Comparison of ENCODE assay signal across 1 cellular context in the genomic region with DNA sequence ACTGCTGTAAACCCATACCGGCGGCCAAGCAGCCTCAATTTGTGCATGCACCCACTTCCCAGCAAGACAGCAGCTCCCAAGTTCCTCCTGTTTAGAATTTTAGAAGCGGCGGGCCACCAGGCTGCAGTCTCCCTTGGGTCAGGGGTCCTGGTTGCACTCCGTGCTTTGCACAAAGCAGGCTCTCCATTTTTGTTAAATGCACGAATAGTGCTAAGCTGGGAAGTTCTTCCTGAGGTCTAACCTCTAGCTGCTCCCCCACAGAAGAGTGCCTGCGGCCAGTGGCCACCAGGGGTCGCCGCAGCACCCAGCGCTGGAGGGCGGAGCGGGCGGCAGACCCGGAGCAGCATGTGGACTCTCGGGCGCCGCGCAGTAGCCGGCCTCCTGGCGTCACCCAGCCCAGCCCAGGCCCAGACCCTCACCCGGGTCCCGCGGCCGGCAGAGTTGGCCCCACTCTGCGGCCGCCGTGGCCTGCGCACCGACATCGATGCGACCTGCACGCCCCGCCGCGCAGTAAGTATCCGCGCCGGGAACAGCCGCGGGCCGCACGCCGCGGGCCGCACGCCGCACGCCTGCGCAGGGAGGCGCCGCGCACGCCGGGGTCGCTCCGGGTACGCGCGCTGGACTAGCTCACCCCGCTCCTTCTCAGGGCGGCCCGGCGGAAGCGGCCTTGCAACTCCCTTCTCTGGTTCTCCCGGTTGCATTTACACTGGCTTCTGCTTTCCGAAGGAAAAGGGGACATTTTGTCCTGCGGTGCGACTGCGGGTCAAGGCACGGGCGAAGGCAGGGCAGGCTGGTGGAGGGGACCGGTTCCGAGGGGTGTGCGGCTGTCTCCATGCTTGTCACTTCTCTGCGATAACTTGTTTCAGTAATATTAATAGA.
TF ChIP-seq lines count a peak whose summit lies in the region.

A gene (plus strand): TSS at position 315 of the 879 bp plus-strand sequence. CDS start 31 bp downstream, at position 346.

TF ChIP-seq in K562, 482 proteins besides CTCF, POLR2A, EP300 and RAD21 (continued from another document):
- TF ChIP-seq, protein P1, sequence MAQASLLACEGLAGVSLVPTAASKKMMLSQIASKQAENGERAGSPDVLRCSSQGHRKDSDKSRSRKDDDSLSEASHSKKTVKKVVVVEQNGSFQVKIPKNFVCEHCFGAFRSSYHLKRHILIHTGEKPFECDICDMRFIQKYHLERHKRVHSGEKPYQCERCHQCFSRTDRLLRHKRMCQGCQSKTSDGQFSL (CRISPR knock-in tag; IDR thresholded peaks at IDR 0.05), result peak; percentile 100
- TF ChIP-seq, protein P1 (tag; IDR thresholded peaks at IDR 0.05), result peak in 1 of 2 experiments; percentile 97; a peak in 2 of 4 replicates
- TF ChIP-seq STAG1 (CRISPR knock-in tag; IDR thresholded peaks at IDR 0.05; ENCODE audit: borderline replicate concordance) (peak; percentile 61; the same call in 1 of the 2 replicates), DIDO1 (tag; IDR thresholded peaks at IDR 0.05; ENCODE audit: low read depth) (no peak), CXXC5 (CRISPR knock-in tag; IDR thresholded peaks at IDR 0.05) (peak; percentile 89), GABPB1 (CRISPR knock-in tag; IDR thresholded peaks at IDR 0.05) (peak; percentile 49), CHD2 (IDR thresholded peaks at IDR 0.05; ENCODE audit: low read depth, low read length) (no peak), TAF1 (IDR thresholded peaks at IDR 0.05; ENCODE audit: control insufficient read depth, extremely low read depth, insufficient read depth, low read length, severe bottlenecking) (peak; percentile 27), EP400 (IDR thresholded peaks at IDR 0.05) (peak; percentile 63; the same call in 1 of the 2 replicates), RBM22 (IDR thresholded peaks at IDR 0.05; ENCODE audit: low read depth, low read length, poor library complexity, severe bottlenecking) (peak; percentile 33), POLR2AphosphoS5 (IDR thresholded peaks at IDR 0.05; ENCODE audit: control insufficient read depth, insufficient read depth, low read depth, low read length) (peak; percentile 29; the same call in 1 of the 2 replicates), FOXJ2 (tag; IDR thresholded peaks at IDR 0.05) (no peak), ETV6 (IDR thresholded peaks at IDR 0.05; ENCODE audit: borderline replicate concordance in 1 of 2, low read depth in 2 of 2, low read length in 1 of 2) (no peak; a peak in 1 of 4 replicates), ETV6 (CRISPR knock-in tag; IDR thresholded peaks at IDR 0.05; ENCODE audit: borderline replicate concordance) (peak; percentile 50; the same call in 1 of the 2 replicates), GABPA (tag; conservative IDR thresholded peaks at IDR 0.05; ENCODE audit: low read depth) (no peak), ETV1 (tag; conservative IDR thresholded peaks at IDR 0.05; ENCODE audit: low read depth) (no peak), FOXP1 (CRISPR knock-in tag; IDR thresholded peaks at IDR 0.05) (peak; percentile 50; the same call in 1 of the 2 replicates), CEBPG (CRISPR knock-in tag; IDR thresholded peaks at IDR 0.05) (no peak), CEBPG (tag; conservative IDR thresholded peaks at IDR 0.05 in 1 of 2, IDR thresholded peaks at IDR 0.05 in 1 of 2) (no peak), HNRNPLL (IDR thresholded peaks at IDR 0.05; ENCODE audit: low read depth, low read length, poor library complexity, severe bottlenecking) (peak; percentile 65), CHD4 (IDR thresholded peaks at IDR 0.05; ENCODE audit: insufficient read depth, insufficient replicate concordance, low read depth, low read length, poor library complexity, severe bottlenecking) (peak; percentile 97), ZNF174 (CRISPR knock-in tag; IDR thresholded peaks at IDR 0.05) (no peak), FOXA1 (IDR thresholded peaks at IDR 0.05; ENCODE audit: borderline replicate concordance) (no peak), RBM17 (IDR thresholded peaks at IDR 0.05; ENCODE audit: borderline replicate concordance, low read depth, low read length) (no peak), MAZ (CRISPR knock-in tag; conservative IDR thresholded peaks at IDR 0.05 in 1 of 2, IDR thresholded peaks at IDR 0.05 in 1 of 2) (peak; percentile 70 to 73), XRCC5 (IDR thresholded peaks at IDR 0.05; ENCODE audit: low read depth, low read length) (0 out of 2 replicates have a peak, but pooled peaks have one; percentile 61), PTBP1 (IDR thresholded peaks at IDR 0.05; ENCODE audit: low read depth, low read length) (peak; percentile 90), YY1 (IDR thresholded peaks at IDR 0.05; ENCODE audit: borderline replicate concordance in 1 of 3, control insufficient read depth in 1 of 3, extremely low read depth in 1 of 3, insufficient read depth in 3 of 3, insufficient read length in 1 of 3, insufficient replicate concordance in 2 of 3, low read depth in 1 of 3, low read length in 2 of 3) (peak in 2 of 3 experiments; percentile 43 to 46), STAT5A (IDR thresholded peaks at IDR 0.05; ENCODE audit: borderline replicate concordance, low read length) (peak; percentile 23; the same call in 1 of the 2 replicates), SREBF2 (CRISPR knock-in tag; IDR thresholded peaks at IDR 0.05) (no peak)
- TF ChIP-seq, protein P2, sequence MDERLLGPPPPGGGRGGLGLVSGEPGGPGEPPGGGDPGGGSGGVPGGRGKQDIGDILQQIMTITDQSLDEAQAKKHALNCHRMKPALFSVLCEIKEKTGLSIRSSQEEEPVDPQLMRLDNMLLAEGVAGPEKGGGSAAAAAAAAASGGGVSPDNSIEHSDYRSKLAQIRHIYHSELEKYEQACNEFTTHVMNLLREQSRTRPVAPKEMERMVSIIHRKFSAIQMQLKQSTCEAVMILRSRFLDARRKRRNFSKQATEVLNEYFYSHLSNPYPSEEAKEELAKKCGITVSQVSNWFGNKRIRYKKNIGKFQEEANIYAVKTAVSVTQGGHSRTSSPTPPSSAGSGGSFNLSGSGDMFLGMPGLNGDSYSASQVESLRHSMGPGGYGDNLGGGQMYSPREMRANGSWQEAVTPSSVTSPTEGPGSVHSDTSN (CRISPR knock-in tag; IDR thresholded peaks at IDR 0.05; ENCODE audit: low read depth), result no peak
- TF ChIP-seq, protein P2 (tag; conservative IDR thresholded peaks at IDR 0.05; ENCODE audit: low read depth), result no peak
- TF ChIP-seq, protein P3, sequence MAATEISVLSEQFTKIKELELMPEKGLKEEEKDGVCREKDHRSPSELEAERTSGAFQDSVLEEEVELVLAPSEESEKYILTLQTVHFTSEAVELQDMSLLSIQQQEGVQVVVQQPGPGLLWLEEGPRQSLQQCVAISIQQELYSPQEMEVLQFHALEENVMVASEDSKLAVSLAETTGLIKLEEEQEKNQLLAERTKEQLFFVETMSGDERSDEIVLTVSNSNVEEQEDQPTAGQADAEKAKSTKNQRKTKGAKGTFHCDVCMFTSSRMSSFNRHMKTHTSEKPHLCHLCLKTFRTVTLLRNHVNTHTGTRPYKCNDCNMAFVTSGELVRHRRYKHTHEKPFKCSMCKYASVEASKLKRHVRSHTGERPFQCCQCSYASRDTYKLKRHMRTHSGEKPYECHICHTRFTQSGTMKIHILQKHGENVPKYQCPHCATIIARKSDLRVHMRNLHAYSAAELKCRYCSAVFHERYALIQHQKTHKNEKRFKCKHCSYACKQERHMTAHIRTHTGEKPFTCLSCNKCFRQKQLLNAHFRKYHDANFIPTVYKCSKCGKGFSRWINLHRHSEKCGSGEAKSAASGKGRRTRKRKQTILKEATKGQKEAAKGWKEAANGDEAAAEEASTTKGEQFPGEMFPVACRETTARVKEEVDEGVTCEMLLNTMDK (IDR thresholded peaks at IDR 0.05; ENCODE audit: borderline replicate concordance, insufficient read depth, low read depth, low read length, poor library complexity, severe bottlenecking), result peak; percentile 94
- TF ChIP-seq, protein P4, sequence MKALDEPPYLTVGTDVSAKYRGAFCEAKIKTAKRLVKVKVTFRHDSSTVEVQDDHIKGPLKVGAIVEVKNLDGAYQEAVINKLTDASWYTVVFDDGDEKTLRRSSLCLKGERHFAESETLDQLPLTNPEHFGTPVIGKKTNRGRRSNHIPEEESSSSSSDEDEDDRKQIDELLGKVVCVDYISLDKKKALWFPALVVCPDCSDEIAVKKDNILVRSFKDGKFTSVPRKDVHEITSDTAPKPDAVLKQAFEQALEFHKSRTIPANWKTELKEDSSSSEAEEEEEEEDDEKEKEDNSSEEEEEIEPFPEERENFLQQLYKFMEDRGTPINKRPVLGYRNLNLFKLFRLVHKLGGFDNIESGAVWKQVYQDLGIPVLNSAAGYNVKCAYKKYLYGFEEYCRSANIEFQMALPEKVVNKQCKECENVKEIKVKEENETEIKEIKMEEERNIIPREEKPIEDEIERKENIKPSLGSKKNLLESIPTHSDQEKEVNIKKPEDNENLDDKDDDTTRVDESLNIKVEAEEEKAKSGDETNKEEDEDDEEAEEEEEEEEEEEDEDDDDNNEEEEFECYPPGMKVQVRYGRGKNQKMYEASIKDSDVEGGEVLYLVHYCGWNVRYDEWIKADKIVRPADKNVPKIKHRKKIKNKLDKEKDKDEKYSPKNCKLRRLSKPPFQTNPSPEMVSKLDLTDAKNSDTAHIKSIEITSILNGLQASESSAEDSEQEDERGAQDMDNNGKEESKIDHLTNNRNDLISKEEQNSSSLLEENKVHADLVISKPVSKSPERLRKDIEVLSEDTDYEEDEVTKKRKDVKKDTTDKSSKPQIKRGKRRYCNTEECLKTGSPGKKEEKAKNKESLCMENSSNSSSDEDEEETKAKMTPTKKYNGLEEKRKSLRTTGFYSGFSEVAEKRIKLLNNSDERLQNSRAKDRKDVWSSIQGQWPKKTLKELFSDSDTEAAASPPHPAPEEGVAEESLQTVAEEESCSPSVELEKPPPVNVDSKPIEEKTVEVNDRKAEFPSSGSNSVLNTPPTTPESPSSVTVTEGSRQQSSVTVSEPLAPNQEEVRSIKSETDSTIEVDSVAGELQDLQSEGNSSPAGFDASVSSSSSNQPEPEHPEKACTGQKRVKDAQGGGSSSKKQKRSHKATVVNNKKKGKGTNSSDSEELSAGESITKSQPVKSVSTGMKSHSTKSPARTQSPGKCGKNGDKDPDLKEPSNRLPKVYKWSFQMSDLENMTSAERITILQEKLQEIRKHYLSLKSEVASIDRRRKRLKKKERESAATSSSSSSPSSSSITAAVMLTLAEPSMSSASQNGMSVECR (CRISPR knock-in tag; IDR thresholded peaks at IDR 0.05), result 0 out of 2 replicates have a peak, but pooled peaks have one; percentile 23
- TF ChIP-seq, protein P5, sequence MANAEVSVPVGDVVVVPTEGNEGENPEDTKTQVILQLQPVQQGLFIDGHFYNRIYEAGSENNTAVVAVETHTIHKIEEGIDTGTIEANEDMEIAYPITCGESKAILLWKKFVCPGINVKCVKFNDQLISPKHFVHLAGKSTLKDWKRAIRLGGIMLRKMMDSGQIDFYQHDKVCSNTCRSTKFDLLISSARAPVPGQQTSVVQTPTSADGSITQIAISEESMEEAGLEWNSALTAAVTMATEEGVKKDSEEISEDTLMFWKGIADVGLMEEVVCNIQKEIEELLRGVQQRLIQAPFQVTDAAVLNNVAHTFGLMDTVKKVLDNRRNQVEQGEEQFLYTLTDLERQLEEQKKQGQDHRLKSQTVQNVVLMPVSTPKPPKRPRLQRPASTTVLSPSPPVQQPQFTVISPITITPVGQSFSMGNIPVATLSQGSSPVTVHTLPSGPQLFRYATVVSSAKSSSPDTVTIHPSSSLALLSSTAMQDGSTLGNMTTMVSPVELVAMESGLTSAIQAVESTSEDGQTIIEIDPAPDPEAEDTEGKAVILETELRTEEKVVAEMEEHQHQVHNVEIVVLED (CRISPR knock-in tag; IDR thresholded peaks at IDR 0.05), result peak; percentile 89
- TF ChIP-seq, protein P6, sequence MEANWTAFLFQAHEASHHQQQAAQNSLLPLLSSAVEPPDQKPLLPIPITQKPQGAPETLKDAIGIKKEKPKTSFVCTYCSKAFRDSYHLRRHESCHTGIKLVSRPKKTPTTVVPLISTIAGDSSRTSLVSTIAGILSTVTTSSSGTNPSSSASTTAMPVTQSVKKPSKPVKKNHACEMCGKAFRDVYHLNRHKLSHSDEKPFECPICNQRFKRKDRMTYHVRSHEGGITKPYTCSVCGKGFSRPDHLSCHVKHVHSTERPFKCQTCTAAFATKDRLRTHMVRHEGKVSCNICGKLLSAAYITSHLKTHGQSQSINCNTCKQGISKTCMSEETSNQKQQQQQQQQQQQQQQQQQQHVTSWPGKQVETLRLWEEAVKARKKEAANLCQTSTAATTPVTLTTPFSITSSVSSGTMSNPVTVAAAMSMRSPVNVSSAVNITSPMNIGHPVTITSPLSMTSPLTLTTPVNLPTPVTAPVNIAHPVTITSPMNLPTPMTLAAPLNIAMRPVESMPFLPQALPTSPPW (CRISPR knock-in tag; IDR thresholded peaks at IDR 0.05), result peak; percentile 28; the same call in 1 of the 2 replicates
- TF ChIP-seq, protein P7, sequence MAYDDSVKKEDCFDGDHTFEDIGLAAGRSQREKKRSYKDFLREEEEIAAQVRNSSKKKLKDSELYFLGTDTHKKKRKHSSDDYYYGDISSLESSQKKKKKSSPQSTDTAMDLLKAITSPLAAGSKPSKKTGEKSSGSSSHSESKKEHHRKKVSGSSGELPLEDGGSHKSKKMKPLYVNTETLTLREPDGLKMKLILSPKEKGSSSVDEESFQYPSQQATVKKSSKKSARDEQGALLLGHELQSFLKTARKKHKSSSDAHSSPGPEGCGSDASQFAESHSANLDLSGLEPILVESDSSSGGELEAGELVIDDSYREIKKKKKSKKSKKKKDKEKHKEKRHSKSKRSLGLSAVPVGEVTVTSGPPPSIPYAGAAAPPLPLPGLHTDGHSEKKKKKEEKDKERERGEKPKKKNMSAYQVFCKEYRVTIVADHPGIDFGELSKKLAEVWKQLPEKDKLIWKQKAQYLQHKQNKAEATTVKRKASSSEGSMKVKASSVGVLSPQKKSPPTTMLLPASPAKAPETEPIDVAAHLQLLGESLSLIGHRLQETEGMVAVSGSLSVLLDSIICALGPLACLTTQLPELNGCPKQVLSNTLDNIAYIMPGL (CRISPR knock-in tag; IDR thresholded peaks at IDR 0.05), result peak; percentile 58; the same call in 1 of the 2 replicates
TF ChIP-seq in K562: peak in this region for 90.
